Comparison of ENCODE assay signal across 8 cellular contexts in genomic region chr16:2867661-2867986, GRCh38. TPM values are rescaled to one million over a fixed set of nuclear protein-coding genes. Genes with fewer than 3 reads are reported as not detected.
DNase-seq lines count a peak whose midpoint lies in the region; ATAC-seq and TF ChIP-seq lines count a peak whose summit lies in the region.

No MANE protein-coding gene starts in this region.

- H3K27me3 ChIP-seq in ectodermal cell (ENCODE audit: control insufficient read depth, insufficient read depth, low read length, poor library complexity, severe bottlenecking) (peaks cover 68% of the 10 kb centered on the region), neural cell (ENCODE audit: insufficient read depth, low read depth, low read length) (peaks cover 25% of the 10 kb centered on the region)

- TF ChIP-seq POLR2A in NB4 (IDR thresholded peaks at IDR 0.05; ENCODE audit: extremely low read depth, insufficient read length): no peak

- H3K9me2 ChIP-seq in neural cell (ENCODE audit: insufficient read depth, low read length): no peaks in the 10 kb centered on the region

- no peaks in the 10 kb centered on the region for H3K79me2 ChIP-seq in neural cell (replicated peaks; ENCODE audit: insufficient read depth, low read length)

- H3K9me3 ChIP-seq in ectodermal cell (ENCODE audit: control insufficient read depth, low read length): no peaks in the 10 kb centered on the region
- H3K9me3 ChIP-seq in neural cell (ENCODE audit: low read length): no peaks in the 10 kb centered on the region

- H3K4me2 ChIP-seq in neural cell (ENCODE audit: low read length): peak overlapping the region; percentile 57

- H3F3A ChIP-seq in neural cell (ENCODE audit: insufficient read depth, low read length, poor library complexity, severe bottlenecking): no peaks in the 10 kb centered on the region

- no peaks in the 10 kb centered on the region for H3K4me1 ChIP-seq in ectodermal cell (ENCODE audit: control insufficient read depth, insufficient read depth, low read length)

- 76% methylated on average over 7 to 8 of the region's 8 CpGs for WGBS in ectodermal cell, 2 experiments

- TF ChIP-seq CTCF in C4-2B (conservative IDR thresholded peaks at IDR 0.05) (no peak), NB4 (IDR thresholded peaks at IDR 0.05; ENCODE audit: low read depth, low read length) (no peak), neural cell (IDR thresholded peaks at IDR 0.05; ENCODE audit: poor library complexity, severe bottlenecking) (no peak)

- H3K4me3 ChIP-seq in NB4 (ENCODE audit: low read depth, low read length) (peak overlapping the region; percentile 60), ectodermal cell (ENCODE audit: insufficient read depth, low read depth, low read length) (peak overlapping the region; percentile 54), neural cell (ENCODE audit: low read length) (peak overlapping the region; percentile 71)

- no peak for TF ChIP-seq EP300 in neural cell (conservative IDR thresholded peaks at IDR 0.05; ENCODE audit: poor library complexity, severe bottlenecking)

- H3K27ac ChIP-seq in C4-2B (peak overlapping the region; percentile 82), ectodermal cell (ENCODE audit: insufficient read depth, low read depth, low read length, poor library complexity, severe bottlenecking) (no peak overlapping the region), neural cell (ENCODE audit: low read length) (peak overlapping the region; percentile 63)

- H3K36me3 ChIP-seq in ectodermal cell (ENCODE audit: control insufficient read depth, insufficient read depth, low read length) (no peaks in the 10 kb centered on the region), neural cell (ENCODE audit: insufficient read depth, low read length) (no peaks in the 10 kb centered on the region)

- no peak for TF ChIP-seq RAD21 in neural cell (conservative IDR thresholded peaks at IDR 0.05)

- peak overlapping the region; percentile 76 for H3K9ac ChIP-seq in neural cell (ENCODE audit: low read length)

- no peaks in the 10 kb centered on the region for H4K20me1 ChIP-seq in neural cell (ENCODE audit: insufficient read depth)

- ATAC-seq in HG02571 (IDR thresholded peaks at IDR 0.05; ENCODE audit: unreplicated experiment) (no peak), sciatic nerve (no peak)

- no peak for DNase-seq in NB4 (ENCODE audit: low read depth)
- DNase-seq in effector CD4-positive, alpha-beta T cell: no peak
- DNase-seq in sciatic nerve (ENCODE audit: low spot score): no peak
- no peak for DNase-seq in epidermal melanocyte (ENCODE audit: insufficient read length, low spot score)

- intact Hi-C loops in sciatic nerve (cut with DNase I): no loop called here

- H2AFZ ChIP-seq in neural cell (ENCODE audit: low read depth, low read length): peak overlapping the region; percentile 52

TF ChIP-seq in neural cell, 6 proteins besides CTCF, POLR2A, EP300 and RAD21:
- TF ChIP-seq MXI1 (conservative IDR thresholded peaks at IDR 0.05; ENCODE audit: poor library complexity, severe bottlenecking) (no peak), SMC3 (conservative IDR thresholded peaks at IDR 0.05; ENCODE audit: poor library complexity) (no peak), REST (IDR thresholded peaks at IDR 0.05; ENCODE audit: borderline replicate concordance) (no peak), POLR2AphosphoS5 (IDR thresholded peaks at IDR 0.05) (no peak), EZH2 (IDR thresholded peaks at IDR 0.05; ENCODE audit: borderline replicate concordance, insufficient read depth, low read length, poor library complexity, severe bottlenecking) (no peak), TAF1 (IDR thresholded peaks at IDR 0.05; ENCODE audit: low read depth) (no peak)

RNA-seq across cellular contexts. Expression of gene PRSS22, which starts 9.7 kb away (rescaled TPM):
- not detected for polyA plus RNA-seq in ectodermal cell (2013, experiment 1 of 4)
- polyA plus RNA-seq in ectodermal cell (2013, experiment 2 of 4): not detected
- polyA plus RNA-seq in ectodermal cell (2013, experiment 3 of 4): not detected
- not detected for polyA plus RNA-seq in ectodermal cell (2013, experiment 4 of 4)
- polyA plus RNA-seq in neural cell: not detected in 2 replicates
- polyA minus RNA-seq in neural cell: not detected in 2 replicates
- 0.36 TPM for total RNA-seq in sciatic nerve

RNA-seq across cellular contexts. Expression of gene FLYWCH2, which starts 15.4 kb away (rescaled TPM):
- polyA plus RNA-seq in ectodermal cell (2013, experiment 1 of 4): 20.8 TPM
- polyA plus RNA-seq in ectodermal cell (2013, experiment 2 of 4): 19.1 TPM
- 20.9 TPM for polyA plus RNA-seq in ectodermal cell (2013, experiment 3 of 4)
- 17.7 TPM for polyA plus RNA-seq in ectodermal cell (2013, experiment 4 of 4)
- polyA plus RNA-seq in neural cell: 193 and 211 TPM in 2 replicates
- polyA minus RNA-seq in neural cell: 82.0 and 95.0 TPM in 2 replicates
- 17.7 TPM for total RNA-seq in sciatic nerve

RNA-seq across cellular contexts. Expression of gene ZG16B, which starts 37.5 kb away (rescaled TPM):
- not detected for polyA plus RNA-seq in ectodermal cell (2013, experiment 1 of 4)
- polyA plus RNA-seq in ectodermal cell (2013, experiment 2 of 4): not detected
- not detected for polyA plus RNA-seq in ectodermal cell (2013, experiment 3 of 4)
- not detected for polyA plus RNA-seq in ectodermal cell (2013, experiment 4 of 4)
- polyA plus RNA-seq in neural cell: not detected in 2 replicates
- polyA minus RNA-seq in neural cell: not detected in 2 replicates
- total RNA-seq in sciatic nerve: not detected

RNA-seq across cellular contexts. Expression of gene FLYWCH1, which starts 44.1 kb away (rescaled TPM):
- 18.0 TPM for polyA plus RNA-seq in ectodermal cell (2013, experiment 1 of 4)
- polyA plus RNA-seq in ectodermal cell (2013, experiment 2 of 4): 13.0 TPM
- 13.7 TPM for polyA plus RNA-seq in ectodermal cell (2013, experiment 3 of 4)
- polyA plus RNA-seq in ectodermal cell (2013, experiment 4 of 4): 13.4 TPM
- 33.0 and 41.4 TPM in 2 replicates for polyA plus RNA-seq in neural cell
- polyA minus RNA-seq in neural cell: 36.5 and 48.2 TPM in 2 replicates
- 72.5 TPM for total RNA-seq in sciatic nerve

RNA-seq across cellular contexts. Expression of gene PRSS21, which starts 50.6 kb away (rescaled TPM):
- not detected for polyA plus RNA-seq in ectodermal cell (2013, experiment 1 of 4)
- polyA plus RNA-seq in ectodermal cell (2013, experiment 2 of 4): not detected
- not detected for polyA plus RNA-seq in ectodermal cell (2013, experiment 3 of 4)
- not detected for polyA plus RNA-seq in ectodermal cell (2013, experiment 4 of 4)
- polyA plus RNA-seq in neural cell: not detected in 2 replicates
- polyA minus RNA-seq in neural cell: not detected in 2 replicates
- 0.40 TPM for total RNA-seq in sciatic nerve
